ENCODE assay signal across 8 cellular contexts in the genomic region with DNA sequence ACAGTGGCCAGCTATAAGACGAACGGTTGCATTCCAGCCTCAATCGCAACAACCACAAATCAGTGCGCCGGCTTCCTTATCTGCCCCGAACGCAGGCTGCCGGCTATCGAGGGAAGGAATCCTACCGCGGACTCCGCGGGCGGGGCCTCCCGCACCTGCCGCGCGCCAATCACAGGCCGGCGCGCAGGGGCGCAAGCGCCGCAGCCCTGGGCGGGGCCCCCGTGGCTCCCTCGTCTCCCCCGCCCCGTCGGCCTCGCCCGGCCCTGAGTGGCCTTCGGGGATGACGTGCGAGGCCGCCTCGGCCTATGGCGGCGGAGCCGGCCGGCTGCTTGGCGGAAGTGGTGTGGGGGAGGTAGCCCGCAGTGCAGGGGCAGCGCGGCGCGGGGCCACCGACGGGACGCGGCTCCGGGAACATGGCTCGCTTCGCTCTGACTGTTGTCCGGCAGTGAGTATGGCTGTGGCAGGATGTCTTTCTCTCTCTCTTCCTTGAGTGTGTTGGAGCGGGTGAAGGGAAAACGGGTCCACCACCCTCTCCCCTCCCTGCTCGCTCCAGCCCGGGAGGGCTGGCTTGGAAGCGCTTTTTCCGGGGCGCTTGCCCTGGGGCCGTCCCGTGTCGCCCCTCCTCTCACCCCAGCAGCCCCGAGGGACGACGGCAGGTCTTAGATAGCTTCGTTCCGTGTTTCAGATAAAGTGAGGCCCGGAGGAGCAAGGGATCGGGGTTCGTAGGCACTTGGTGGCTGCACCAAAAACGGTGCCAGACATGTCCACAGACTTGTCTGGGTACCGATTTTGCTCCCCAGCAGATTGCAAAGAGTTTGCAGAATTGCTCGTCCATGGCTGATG. TPM values are rescaled to one million over a fixed set of nuclear protein-coding genes. Genes with fewer than 3 reads are reported as not detected.
DNase-seq lines count a peak whose midpoint lies in the region; ATAC-seq and TF ChIP-seq lines count a peak whose summit lies in the region.

Gene TIGAR (plus strand): TSS at position 355 of the 843 bp plus-strand sequence. CDS start 59 bp downstream, at position 414.

- 0 to 1% methylated on average over 15 to 57 of the region's 76 CpGs for WGBS in testis, 2 donors

- H3K36me3 Mint-ChIP-seq in activated naive CD4-positive, alpha-beta T cell treated with anti-CD3 and anti-CD28 coated beads, Interleukin-2, amount 50 U/mL, for 72 hours, result peaks cover 9 to 19% of the 10 kb centered on the region in 2 donors

- intact Hi-C loops in testis (cut with DNase I; ENCODE audit: low total_unique reads), result no loop called here

- peak within 1 kb of the TSS; percentile 92 to 95 for H3K4me3 ChIP-seq in testis

- H3K9me3 Mint-ChIP-seq in activated naive CD4-positive, alpha-beta T cell treated with anti-CD3 and anti-CD28 coated beads, Interleukin-2, amount 50 U/mL, for 72 hours, result no peaks in the 10 kb centered on the region

- TF ChIP-seq POLR2A in testis (IDR thresholded peaks at IDR 0.05), result peak; percentile 35

- DNase-seq in GM10266 (ENCODE audit: extremely low spot score) (peak; percentile 98), NCI-H1092 treated with DMSO at 0.1 percent for 48 hours (lab: John Stamatoyannopoulos, UW) (peak; percentile 92), SKM-1 (lab: John Stamatoyannopoulos, UW; ENCODE audit: unreplicated experiment) (peak; percentile 49), glomerular visceral epithelial cell (ENCODE audit: extremely low spot score) (peak; percentile 93), omental fat pad (ENCODE audit: low spot score) (peak; percentile 69), testis (peak; percentile 95)
- DNase-seq in activated naive CD4-positive, alpha-beta T cell treated with anti-CD3 and anti-CD28 coated beads, Interleukin-2, amount 50 U/mL, for 72 hours (ENCODE audit: low spot score in 2 of 2), result peak; percentile 95 to 97

- ATAC-seq in HG02623 (IDR thresholded peaks at IDR 0.05; ENCODE audit: unreplicated experiment) (peak; percentile 97), omental fat pad (ENCODE audit: low FRiP score) (peak; percentile 100)
- ATAC-seq in activated naive CD4-positive, alpha-beta T cell treated with anti-CD3 and anti-CD28 coated beads, Interleukin-2, amount 50 U/mL, for 72 hours, result peak; percentile 98 to 99

- H3K4me1 ChIP-seq in testis, result peaks cover 17% of the 10 kb centered on the region

- peak within 1 kb of the TSS; percentile 67 to 85 for H3K27ac ChIP-seq in testis

- no peak for TF ChIP-seq CTCF in GM10266 (IDR thresholded peaks at IDR 0.05; ENCODE audit: control insufficient read depth, insufficient read depth, low read depth, missing control alignments)
- no peak for TF ChIP-seq CTCF in omental fat pad (IDR thresholded peaks at IDR 0.05)
- peak in 1 of 3 experiments; percentile 6 for TF ChIP-seq CTCF in testis (IDR thresholded peaks at IDR 0.05)

- peak within 1 kb of the TSS; percentile 81 to 99 for H3K27ac Mint-ChIP-seq in activated naive CD4-positive, alpha-beta T cell treated with anti-CD3 and anti-CD28 coated beads, Interleukin-2, amount 50 U/mL, for 72 hours

- H3K9me3 ChIP-seq in testis, result no peaks in the 10 kb centered on the region

- no peaks in the 10 kb centered on the region for H3K36me3 ChIP-seq in testis (ENCODE audit: low read depth, missing control alignments)

- H3K27me3 ChIP-seq in testis, result no peaks in the 10 kb centered on the region

RNA-seq across cellular contexts. Expression of gene TIGAR, which starts in this region (rescaled TPM):
- total RNA-seq in activated naive CD4-positive, alpha-beta T cell treated with anti-CD3 and anti-CD28 coated beads, Interleukin-2, amount 50 U/mL, for 72 hours, result 10 to 100 TPM in 1 of 2 donors, 1 to 10 TPM in 1; 3.8 to 17.0 TPM
- 10 to 100 TPM in 1 of 4 donors, 1 to 10 TPM in 3; 4.2 to 13.5 (median 5.3) TPM for total RNA-seq in omental fat pad
- 10 to 100 TPM in 1 of 2 donors, 1 to 10 TPM in 1; 5.1 to 14.6 TPM for total RNA-seq in testis
- polyA plus RNA-seq in testis (ENCODE audit: insufficient read depth, low read depth, low replicate concordance), result 14.2 TPM

Comparison
In these comparisons a context has a peak if more than half of its experiments do, and no peak if none do; other contexts are left out.
1. Peak in every context shown above with its lines: DNase-seq, ATAC-seq, H3K4me3 ChIP-seq and H3K27ac ChIP-seq.